Comparison of ENCODE assay signal across 1 cellular context in genomic region chr5:181188700-181189362, GRCh38.
TF ChIP-seq lines count a peak whose summit lies in the region.

No MANE protein-coding gene starts in this region.

TF ChIP-seq in HepG2, 621 proteins besides CTCF, POLR2A, EP300 and RAD21 (continued from another document and continues in another):
- TF ChIP-seq FOXJ3 (CRISPR knock-in tag; IDR thresholded peaks at IDR 0.05; ENCODE audit: borderline replicate concordance) (no peak), ZNF318 (CRISPR knock-in tag; IDR thresholded peaks at IDR 0.05) (no peak), JUNB (CRISPR knock-in tag; IDR thresholded peaks at IDR 0.05; ENCODE audit: borderline replicate concordance) (no peak), UBTF (CRISPR knock-in tag; IDR thresholded peaks at IDR 0.05) (no peak; the same call in 1 of the 2 replicates), ZNF550 (CRISPR knock-in tag; IDR thresholded peaks at IDR 0.05; ENCODE audit: borderline replicate concordance) (no peak), ZBTB4 (CRISPR knock-in tag; IDR thresholded peaks at IDR 0.05; ENCODE audit: borderline replicate concordance) (no peak), ZBTB34 (CRISPR knock-in tag; IDR thresholded peaks at IDR 0.05) (no peak), SOX13 (IDR thresholded peaks at IDR 0.05) (no peak), SOX13 (CRISPR knock-in tag; conservative IDR thresholded peaks at IDR 0.05 in 1 of 2, IDR thresholded peaks at IDR 0.05 in 1 of 2) (no peak), FOSL1 (CRISPR knock-in tag; IDR thresholded peaks at IDR 0.05; ENCODE audit: borderline replicate concordance) (no peak), ZNF557 (CRISPR knock-in tag; IDR thresholded peaks at IDR 0.05) (no peak), ZNF205 (CRISPR knock-in tag; IDR thresholded peaks at IDR 0.05) (0 out of 2 replicates have a peak, but pooled peaks have one; percentile 24), SP2 (CRISPR knock-in tag; IDR thresholded peaks at IDR 0.05) (no peak), ASH2L (IDR thresholded peaks at IDR 0.05; ENCODE audit: insufficient read length, low read depth, low read length) (peak; percentile 13), TEF (CRISPR knock-in tag; IDR thresholded peaks at IDR 0.05) (no peak), MAF1 (CRISPR knock-in tag; IDR thresholded peaks at IDR 0.05; ENCODE audit: borderline replicate concordance) (0 out of 2 replicates have a peak, but pooled peaks have one; percentile 62), TRIM22 (IDR thresholded peaks at IDR 0.05) (no peak), MAFG (CRISPR knock-in tag; IDR thresholded peaks at IDR 0.05) (no peak), ZNF3 (CRISPR knock-in tag; IDR thresholded peaks at IDR 0.05) (no peak), ZNF329 (CRISPR knock-in tag; IDR thresholded peaks at IDR 0.05; ENCODE audit: low read depth) (no peak), FUBP1 (CRISPR knock-in tag; IDR thresholded peaks at IDR 0.05; ENCODE audit: borderline replicate concordance) (no peak), FIP1L1 (IDR thresholded peaks at IDR 0.05; ENCODE audit: borderline replicate concordance, insufficient read depth, low read depth, low read length) (no peak), PLRG1 (conservative IDR thresholded peaks at IDR 0.05) (no peak), ZKSCAN8 (CRISPR knock-in tag; IDR thresholded peaks at IDR 0.05; ENCODE audit: borderline replicate concordance) (no peak), TGIF2 (CRISPR knock-in tag; IDR thresholded peaks at IDR 0.05) (no peak), FOXK1 (CRISPR knock-in tag; IDR thresholded peaks at IDR 0.05; ENCODE audit: borderline replicate concordance, low read depth) (no peak), ZSCAN21 (CRISPR knock-in tag; IDR thresholded peaks at IDR 0.05; ENCODE audit: borderline replicate concordance) (no peak), ZMAT3 (CRISPR knock-in tag; conservative IDR thresholded peaks at IDR 0.05) (no peak), ZNF558 (CRISPR knock-in tag; IDR thresholded peaks at IDR 0.05; ENCODE audit: borderline replicate concordance) (no peak), SRSF9 (IDR thresholded peaks at IDR 0.05; ENCODE audit: borderline replicate concordance, insufficient read depth, low read depth, low read length, poor library complexity, severe bottlenecking) (no peak), TERF1 (CRISPR knock-in tag; IDR thresholded peaks at IDR 0.05) (no peak), ZNF747 (CRISPR knock-in tag; IDR thresholded peaks at IDR 0.05; ENCODE audit: borderline replicate concordance) (no peak), ZNF138 (CRISPR knock-in tag; IDR thresholded peaks at IDR 0.05; ENCODE audit: low read depth) (no peak), THRA (CRISPR knock-in tag; IDR thresholded peaks at IDR 0.05; ENCODE audit: borderline replicate concordance) (0 out of 2 replicates have a peak, but pooled peaks have one; percentile 27)
